In the genomic region with DNA sequence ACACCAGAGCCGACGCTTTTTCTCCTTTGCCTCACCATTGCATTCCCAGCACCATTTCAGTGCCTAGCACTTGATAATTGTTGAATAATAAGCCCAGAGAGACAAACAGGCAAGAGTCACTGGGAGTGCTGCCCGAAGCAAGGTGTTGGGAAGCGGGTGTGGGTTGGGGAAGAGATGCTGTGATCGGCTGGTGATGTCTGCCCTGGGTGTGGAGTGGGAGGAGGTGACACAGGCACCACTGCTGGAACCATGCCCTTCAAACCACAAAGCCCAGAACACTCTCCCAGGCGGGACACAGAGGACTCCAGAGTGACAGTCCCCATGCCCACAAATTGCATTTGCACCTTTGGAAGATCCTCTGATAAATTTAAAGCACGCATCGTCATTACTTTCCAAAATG, we compare ENCODE assay signal across 1 cellular context.
A peak's percentile ranks its signal among the peaks of the same experiment; 100 is the strongest.
TF ChIP-seq lines count a peak whose summit lies in the region.

No MANE protein-coding gene starts in this region.

TF ChIP-seq in HEK293, 187 proteins besides CTCF, POLR2A, EP300 and RAD21 (continued from another document):
- TF ChIP-seq, protein P1, sequence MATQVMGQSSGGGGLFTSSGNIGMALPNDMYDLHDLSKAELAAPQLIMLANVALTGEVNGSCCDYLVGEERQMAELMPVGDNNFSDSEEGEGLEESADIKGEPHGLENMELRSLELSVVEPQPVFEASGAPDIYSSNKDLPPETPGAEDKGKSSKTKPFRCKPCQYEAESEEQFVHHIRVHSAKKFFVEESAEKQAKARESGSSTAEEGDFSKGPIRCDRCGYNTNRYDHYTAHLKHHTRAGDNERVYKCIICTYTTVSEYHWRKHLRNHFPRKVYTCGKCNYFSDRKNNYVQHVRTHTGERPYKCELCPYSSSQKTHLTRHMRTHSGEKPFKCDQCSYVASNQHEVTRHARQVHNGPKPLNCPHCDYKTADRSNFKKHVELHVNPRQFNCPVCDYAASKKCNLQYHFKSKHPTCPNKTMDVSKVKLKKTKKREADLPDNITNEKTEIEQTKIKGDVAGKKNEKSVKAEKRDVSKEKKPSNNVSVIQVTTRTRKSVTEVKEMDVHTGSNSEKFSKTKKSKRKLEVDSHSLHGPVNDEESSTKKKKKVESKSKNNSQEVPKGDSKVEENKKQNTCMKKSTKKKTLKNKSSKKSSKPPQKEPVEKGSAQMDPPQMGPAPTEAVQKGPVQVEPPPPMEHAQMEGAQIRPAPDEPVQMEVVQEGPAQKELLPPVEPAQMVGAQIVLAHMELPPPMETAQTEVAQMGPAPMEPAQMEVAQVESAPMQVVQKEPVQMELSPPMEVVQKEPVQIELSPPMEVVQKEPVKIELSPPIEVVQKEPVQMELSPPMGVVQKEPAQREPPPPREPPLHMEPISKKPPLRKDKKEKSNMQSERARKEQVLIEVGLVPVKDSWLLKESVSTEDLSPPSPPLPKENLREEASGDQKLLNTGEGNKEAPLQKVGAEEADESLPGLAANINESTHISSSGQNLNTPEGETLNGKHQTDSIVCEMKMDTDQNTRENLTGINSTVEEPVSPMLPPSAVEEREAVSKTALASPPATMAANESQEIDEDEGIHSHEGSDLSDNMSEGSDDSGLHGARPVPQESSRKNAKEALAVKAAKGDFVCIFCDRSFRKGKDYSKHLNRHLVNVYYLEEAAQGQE (tag by site-specific recombination; IDR thresholded peaks at IDR 0.05), result no peak
- TF ChIP-seq ZNF624 (tag by site-specific recombination; IDR thresholded peaks at IDR 0.05) (no peak), ZBTB17 (tag by site-specific recombination; IDR thresholded peaks at IDR 0.05) (peak; percentile 60; the same call in 1 of the 2 replicates), ZNF23 (tag by site-specific recombination; IDR thresholded peaks at IDR 0.05; ENCODE audit: borderline replicate concordance) (peak; percentile 77; the same call in 1 of the 2 replicates), EGR2 (tag by site-specific recombination; IDR thresholded peaks at IDR 0.05; ENCODE audit: low read depth) (0 out of 2 replicates have a peak, but pooled peaks have one; percentile 19)
